23 cellular contexts compared by ENCODE assay signal in the genomic region with DNA sequence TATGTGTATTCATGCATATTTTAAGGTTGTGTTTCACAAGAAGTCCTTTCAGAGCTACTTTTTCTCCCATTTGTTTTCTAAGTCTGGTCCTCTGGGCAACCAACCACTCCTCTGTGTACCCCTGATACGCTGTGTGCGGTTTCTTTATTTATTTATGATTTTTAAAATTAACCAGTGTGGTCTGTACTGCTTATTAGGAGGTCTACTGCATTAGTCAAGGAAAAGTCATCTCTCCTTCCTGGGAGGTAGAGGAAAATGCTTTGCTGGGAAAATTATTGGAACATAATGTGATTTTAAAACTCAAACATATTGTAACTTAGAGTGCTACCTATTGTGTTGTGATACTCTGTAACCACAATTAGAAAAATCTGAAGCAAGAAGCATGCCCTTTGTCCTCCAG.
DNase-seq lines count a peak whose midpoint lies in the region; ATAC-seq, FAIRE-seq and TF ChIP-seq lines count a peak whose summit lies in the region.
"Had no signal": no experiment of that assay in that cellular context is flagged by ENCODE, and none has a peak within 500 bp of the region (broad histone marks: within the 10 kb centered on the region; RNA-seq: fewer than 3 reads in every experiment).

No MANE protein-coding gene starts in this region.

- H3K9me3 ChIP-seq in SJSA1 (replicated peaks) (peaks cover 7% of the 10 kb centered on the region; the same call in 1 of the 2 replicates), osteoblast (ENCODE audit: low read depth, low read length) (peaks cover 2% of the 10 kb centered on the region)
- H3K9me3 ChIP-seq: gastroesophageal sphincter had no signal

- H3K79me2 ChIP-seq in osteoblast (ENCODE audit: insufficient read depth, low read length): no peaks in the 10 kb centered on the region

- no peak for TF ChIP-seq CTCF in osteoblast (IDR thresholded peaks at IDR 0.05; ENCODE audit: extremely low read depth, low read depth, low read length)

- peak overlapping the region; percentile 39 for H3K4me2 ChIP-seq in osteoblast (ENCODE audit: insufficient read depth, low read length)

- peak overlapping the region; percentile 41 for H2AFZ ChIP-seq in osteoblast (ENCODE audit: low read length)

- H3K4me1 ChIP-seq in SJSA1 (replicated peaks) (peaks cover 28% of the 10 kb centered on the region), osteoblast (ENCODE audit: insufficient read depth, low read length) (peaks cover 14% of the 10 kb centered on the region)
- H3K4me1 ChIP-seq: gastroesophageal sphincter had no signal

- H3K27ac ChIP-seq in SJSA1 (peak overlapping the region; percentile 94), epithelial cell of prostate (peak overlapping the region; percentile 67), osteoblast (ENCODE audit: low read depth, low read length) (peak overlapping the region; percentile 67)
- H3K27ac ChIP-seq: gastroesophageal sphincter, VCaP had no signal

- no peaks in the 10 kb centered on the region for H3K27me3 ChIP-seq in SJSA1 (replicated peaks)
- H3K27me3 ChIP-seq in osteoblast (ENCODE audit: insufficient read depth, low read length): no peaks in the 10 kb centered on the region
- H3K27me3 ChIP-seq: gastroesophageal sphincter had no signal

- ATAC-seq in GM21723 (IDR thresholded peaks at IDR 0.05; ENCODE audit: unreplicated experiment): no peak
- ATAC-seq: activated naive CD4-positive, alpha-beta T cell treated with anti-CD3 and anti-CD28 coated beads, Interleukin-2, amount 50 U/mL, for 72 hours; gastroesophageal sphincter; naive thymus-derived CD8-positive, alpha-beta T cell had no signal

- H3K4me3 ChIP-seq in SJSA1 (no peak overlapping the region), osteoblast (ENCODE audit: insufficient read depth, low read length) (no peak overlapping the region)
- H3K4me3 ChIP-seq: gastroesophageal sphincter had no signal

- H4K20me1 ChIP-seq in osteoblast (ENCODE audit: insufficient read depth, low read length): no peaks in the 10 kb centered on the region

- DNase-seq in EL (peak; percentile 12), SJSA1 (ENCODE audit: low read depth in 1 of 2, low spot score in 2 of 2) (peak; percentile 57 to 96), epithelial cell of prostate (ENCODE audit: low read depth, low spot score) (no peak), osteoblast (ENCODE audit: insufficient read length, low spot score, missing footprints) (peak; percentile 14), T-helper 9 cell (no peak), frontal cortex (ENCODE audit: low spot score in 2 of 2) (no peak), NOMO-1 treated with DMSO at 0.1 percent for 48 hours (lab: John Stamatoyannopoulos, UW; ENCODE audit: unreplicated experiment) (no peak)
- DNase-seq: activated CD4-positive, alpha-beta T cell treated with anti-CD3 and anti-CD28 coated beads for 4 hours; activated T-cell treated with anti-CD3 and anti-CD28 coated beads for 4 hours; aorta; cerebellar nuclear complex; effector CD4-positive, alpha-beta T cell; midbrain; naive thymus-derived CD8-positive, alpha-beta T cell; NCI-H1436 treated with DMSO at 0.1 percent for 48 hours; retina; Right ventricle myocardium superior; stimulated activated CD4-positive, alpha-beta T cell treated with anti-CD3 and anti-CD28 coated beads, Interleukin-12 subunit alpha, Interleukin-12 subunit beta, amount 100 ng/mL, for 4 hours; stimulated activated CD4-positive, alpha-beta T cell treated with anti-CD3 and anti-CD28 coated beads, Interleukin-4, amount 100 ng/mL, for 1 hour had no signal

- H3K36me3 ChIP-seq in SJSA1 (no peaks in the 10 kb centered on the region), osteoblast (ENCODE audit: insufficient read depth, low read length) (no peaks in the 10 kb centered on the region)
- H3K36me3 ChIP-seq: gastroesophageal sphincter had no signal

- FAIRE-seq in frontal cortex (lab: Jason Lieb, UNC): no peak

Comparison
In these comparisons a context has a peak if more than half of its experiments do, and no peak if none do; other contexts are left out.
1. DNase-seq: peak in EL (single experiment), SJSA1 (2 of 2) and osteoblast (single experiment); none in epithelial cell of prostate (single experiment), T-helper 9 cell (single experiment), frontal cortex (0 of 2) and NOMO-1 treated with DMSO at 0.1 percent for 48 hours (single experiment).
2. Peak in every context shown above with its lines, with median percentiles within 50 percentile points of each other: H3K27ac ChIP-seq.